In the genomic region with DNA sequence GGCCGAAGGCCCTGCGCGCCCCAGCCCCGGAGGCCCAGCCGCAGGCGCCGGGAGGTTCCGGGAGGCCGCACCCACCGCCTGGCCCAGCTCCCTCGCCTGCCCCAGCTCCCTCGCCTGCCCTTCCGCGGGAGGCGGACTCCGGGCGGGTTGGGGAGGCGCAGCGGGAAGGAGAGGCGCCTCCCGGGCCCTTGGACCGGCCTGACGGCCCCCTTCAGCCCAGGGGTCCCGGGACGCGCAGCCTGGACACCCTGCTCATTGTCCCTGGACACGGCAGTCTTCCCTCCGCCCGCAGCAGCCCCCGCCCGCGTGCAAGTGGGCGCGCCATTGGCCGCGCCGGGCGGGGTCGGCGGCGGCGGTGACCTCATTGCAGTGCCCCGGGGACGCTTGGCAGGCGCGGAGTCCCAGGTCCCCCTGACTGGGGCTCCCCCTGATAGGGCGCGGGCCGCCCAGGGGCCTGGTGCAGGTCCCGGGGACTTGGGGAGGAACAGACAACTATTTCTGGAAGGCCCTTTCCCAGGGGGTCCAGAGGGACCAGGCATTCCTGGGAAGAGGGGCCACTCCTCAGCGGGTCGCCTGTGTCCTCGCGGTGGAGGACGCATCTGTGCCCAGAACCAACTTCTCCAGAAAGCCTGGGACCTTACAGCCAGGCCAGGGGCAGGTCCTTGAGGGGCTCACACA, we compare ENCODE assay signal across 1 cellular context.
TF ChIP-seq lines count a peak whose summit lies in the region.

No MANE protein-coding gene starts in this region.

TF ChIP-seq in K562, 482 proteins besides CTCF, POLR2A, EP300 and RAD21 (continues in another document):
- peak in 2 of 3 experiments; percentile 81 to 90 for TF ChIP-seq YY1 (IDR thresholded peaks at IDR 0.05; ENCODE audit: borderline replicate concordance in 1 of 3, control insufficient read depth in 1 of 3, extremely low read depth in 1 of 3, insufficient read depth in 3 of 3, insufficient read length in 1 of 3, insufficient replicate concordance in 2 of 3, low read depth in 1 of 3, low read length in 2 of 3)
- TF ChIP-seq, protein P1, sequence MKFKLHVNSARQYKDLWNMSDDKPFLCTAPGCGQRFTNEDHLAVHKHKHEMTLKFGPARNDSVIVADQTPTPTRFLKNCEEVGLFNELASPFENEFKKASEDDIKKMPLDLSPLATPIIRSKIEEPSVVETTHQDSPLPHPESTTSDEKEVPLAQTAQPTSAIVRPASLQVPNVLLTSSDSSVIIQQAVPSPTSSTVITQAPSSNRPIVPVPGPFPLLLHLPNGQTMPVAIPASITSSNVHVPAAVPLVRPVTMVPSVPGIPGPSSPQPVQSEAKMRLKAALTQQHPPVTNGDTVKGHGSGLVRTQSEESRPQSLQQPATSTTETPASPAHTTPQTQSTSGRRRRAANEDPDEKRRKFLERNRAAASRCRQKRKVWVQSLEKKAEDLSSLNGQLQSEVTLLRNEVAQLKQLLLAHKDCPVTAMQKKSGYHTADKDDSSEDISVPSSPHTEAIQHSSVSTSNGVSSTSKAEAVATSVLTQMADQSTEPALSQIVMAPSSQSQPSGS (CRISPR knock-in tag; IDR thresholded peaks at IDR 0.05), result peak; percentile 76
- TF ChIP-seq CXXC5 (CRISPR knock-in tag; IDR thresholded peaks at IDR 0.05), result peak; percentile 60
- peak in 1 of 2 experiments; percentile 60; a peak in 1 of 4 replicates for TF ChIP-seq HDAC1 (IDR thresholded peaks at IDR 0.05)
- peak; percentile 14 for TF ChIP-seq CCNT2 (IDR thresholded peaks at IDR 0.05; ENCODE audit: borderline replicate concordance, extremely low read depth, insufficient read length, low read depth, low read length)
- peak; percentile 71 for TF ChIP-seq SMAD4 (CRISPR knock-in tag; conservative IDR thresholded peaks at IDR 0.05)
- TF ChIP-seq, protein P2, sequence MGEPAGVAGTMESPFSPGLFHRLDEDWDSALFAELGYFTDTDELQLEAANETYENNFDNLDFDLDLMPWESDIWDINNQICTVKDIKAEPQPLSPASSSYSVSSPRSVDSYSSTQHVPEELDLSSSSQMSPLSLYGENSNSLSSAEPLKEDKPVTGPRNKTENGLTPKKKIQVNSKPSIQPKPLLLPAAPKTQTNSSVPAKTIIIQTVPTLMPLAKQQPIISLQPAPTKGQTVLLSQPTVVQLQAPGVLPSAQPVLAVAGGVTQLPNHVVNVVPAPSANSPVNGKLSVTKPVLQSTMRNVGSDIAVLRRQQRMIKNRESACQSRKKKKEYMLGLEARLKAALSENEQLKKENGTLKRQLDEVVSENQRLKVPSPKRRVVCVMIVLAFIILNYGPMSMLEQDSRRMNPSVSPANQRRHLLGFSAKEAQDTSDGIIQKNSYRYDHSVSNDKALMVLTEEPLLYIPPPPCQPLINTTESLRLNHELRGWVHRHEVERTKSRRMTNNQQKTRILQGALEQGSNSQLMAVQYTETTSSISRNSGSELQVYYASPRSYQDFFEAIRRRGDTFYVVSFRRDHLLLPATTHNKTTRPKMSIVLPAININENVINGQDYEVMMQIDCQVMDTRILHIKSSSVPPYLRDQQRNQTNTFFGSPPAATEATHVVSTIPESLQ (CRISPR knock-in tag; IDR thresholded peaks at IDR 0.05), result no peak
- TF ChIP-seq PTBP1 (IDR thresholded peaks at IDR 0.05; ENCODE audit: low read depth, low read length), result no peak
- TF ChIP-seq, protein P3, sequence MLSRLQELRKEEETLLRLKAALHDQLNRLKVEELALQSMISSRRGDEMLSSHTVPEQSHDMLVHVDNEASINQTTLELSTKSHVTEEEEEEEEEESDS (CRISPR knock-in tag; IDR thresholded peaks at IDR 0.05), result no peak
- TF ChIP-seq MTA3 (IDR thresholded peaks at IDR 0.05; ENCODE audit: borderline replicate concordance), result 0 out of 2 replicates have a peak, but pooled peaks have one; percentile 15
- TF ChIP-seq, protein P4, sequence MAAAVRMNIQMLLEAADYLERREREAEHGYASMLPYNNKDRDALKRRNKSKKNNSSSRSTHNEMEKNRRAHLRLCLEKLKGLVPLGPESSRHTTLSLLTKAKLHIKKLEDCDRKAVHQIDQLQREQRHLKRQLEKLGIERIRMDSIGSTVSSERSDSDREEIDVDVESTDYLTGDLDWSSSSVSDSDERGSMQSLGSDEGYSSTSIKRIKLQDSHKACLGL (CRISPR knock-in tag; IDR thresholded peaks at IDR 0.05; ENCODE audit: borderline replicate concordance, poor library complexity, severe bottlenecking), result peak; percentile 59
- TF ChIP-seq ZFPM2 (CRISPR knock-in tag; IDR thresholded peaks at IDR 0.05), result no peak
- peak; percentile 65 for TF ChIP-seq HNRNPK (IDR thresholded peaks at IDR 0.05; ENCODE audit: low read depth, low read length, poor library complexity, severe bottlenecking)
- TF ChIP-seq, protein P5, sequence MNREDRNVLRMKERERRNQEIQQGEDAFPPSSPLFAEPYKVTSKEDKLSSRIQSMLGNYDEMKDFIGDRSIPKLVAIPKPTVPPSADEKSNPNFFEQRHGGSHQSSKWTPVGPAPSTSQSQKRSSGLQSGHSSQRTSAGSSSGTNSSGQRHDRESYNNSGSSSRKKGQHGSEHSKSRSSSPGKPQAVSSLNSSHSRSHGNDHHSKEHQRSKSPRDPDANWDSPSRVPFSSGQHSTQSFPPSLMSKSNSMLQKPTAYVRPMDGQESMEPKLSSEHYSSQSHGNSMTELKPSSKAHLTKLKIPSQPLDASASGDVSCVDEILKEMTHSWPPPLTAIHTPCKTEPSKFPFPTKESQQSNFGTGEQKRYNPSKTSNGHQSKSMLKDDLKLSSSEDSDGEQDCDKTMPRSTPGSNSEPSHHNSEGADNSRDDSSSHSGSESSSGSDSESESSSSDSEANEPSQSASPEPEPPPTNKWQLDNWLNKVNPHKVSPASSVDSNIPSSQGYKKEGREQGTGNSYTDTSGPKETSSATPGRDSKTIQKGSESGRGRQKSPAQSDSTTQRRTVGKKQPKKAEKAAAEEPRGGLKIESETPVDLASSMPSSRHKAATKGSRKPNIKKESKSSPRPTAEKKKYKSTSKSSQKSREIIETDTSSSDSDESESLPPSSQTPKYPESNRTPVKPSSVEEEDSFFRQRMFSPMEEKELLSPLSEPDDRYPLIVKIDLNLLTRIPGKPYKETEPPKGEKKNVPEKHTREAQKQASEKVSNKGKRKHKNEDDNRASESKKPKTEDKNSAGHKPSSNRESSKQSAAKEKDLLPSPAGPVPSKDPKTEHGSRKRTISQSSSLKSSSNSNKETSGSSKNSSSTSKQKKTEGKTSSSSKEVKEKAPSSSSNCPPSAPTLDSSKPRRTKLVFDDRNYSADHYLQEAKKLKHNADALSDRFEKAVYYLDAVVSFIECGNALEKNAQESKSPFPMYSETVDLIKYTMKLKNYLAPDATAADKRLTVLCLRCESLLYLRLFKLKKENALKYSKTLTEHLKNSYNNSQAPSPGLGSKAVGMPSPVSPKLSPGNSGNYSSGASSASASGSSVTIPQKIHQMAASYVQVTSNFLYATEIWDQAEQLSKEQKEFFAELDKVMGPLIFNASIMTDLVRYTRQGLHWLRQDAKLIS (CRISPR knock-in tag; IDR thresholded peaks at IDR 0.05), result peak; percentile 17; the same call in 1 of the 2 replicates
- peak; percentile 73 for TF ChIP-seq JUND (IDR thresholded peaks at IDR 0.05; ENCODE audit: borderline replicate concordance, low read depth, low read length)
- TF ChIP-seq JUND (tag; IDR thresholded peaks at IDR 0.05; ENCODE audit: borderline replicate concordance, low read depth, low read length), result no peak
- 0 out of 4 replicates have a peak, but pooled peaks of 1 of the 2 experiments have one; percentile 30 for TF ChIP-seq TEAD1 (CRISPR knock-in tag; IDR thresholded peaks at IDR 0.05)
- TF ChIP-seq CREB1 (IDR thresholded peaks at IDR 0.05), result peak; percentile 42
- TF ChIP-seq CREB1 (CRISPR knock-in tag; IDR thresholded peaks at IDR 0.05), result no peak; the same call in 1 of the 2 replicates
- TF ChIP-seq, protein P6, sequence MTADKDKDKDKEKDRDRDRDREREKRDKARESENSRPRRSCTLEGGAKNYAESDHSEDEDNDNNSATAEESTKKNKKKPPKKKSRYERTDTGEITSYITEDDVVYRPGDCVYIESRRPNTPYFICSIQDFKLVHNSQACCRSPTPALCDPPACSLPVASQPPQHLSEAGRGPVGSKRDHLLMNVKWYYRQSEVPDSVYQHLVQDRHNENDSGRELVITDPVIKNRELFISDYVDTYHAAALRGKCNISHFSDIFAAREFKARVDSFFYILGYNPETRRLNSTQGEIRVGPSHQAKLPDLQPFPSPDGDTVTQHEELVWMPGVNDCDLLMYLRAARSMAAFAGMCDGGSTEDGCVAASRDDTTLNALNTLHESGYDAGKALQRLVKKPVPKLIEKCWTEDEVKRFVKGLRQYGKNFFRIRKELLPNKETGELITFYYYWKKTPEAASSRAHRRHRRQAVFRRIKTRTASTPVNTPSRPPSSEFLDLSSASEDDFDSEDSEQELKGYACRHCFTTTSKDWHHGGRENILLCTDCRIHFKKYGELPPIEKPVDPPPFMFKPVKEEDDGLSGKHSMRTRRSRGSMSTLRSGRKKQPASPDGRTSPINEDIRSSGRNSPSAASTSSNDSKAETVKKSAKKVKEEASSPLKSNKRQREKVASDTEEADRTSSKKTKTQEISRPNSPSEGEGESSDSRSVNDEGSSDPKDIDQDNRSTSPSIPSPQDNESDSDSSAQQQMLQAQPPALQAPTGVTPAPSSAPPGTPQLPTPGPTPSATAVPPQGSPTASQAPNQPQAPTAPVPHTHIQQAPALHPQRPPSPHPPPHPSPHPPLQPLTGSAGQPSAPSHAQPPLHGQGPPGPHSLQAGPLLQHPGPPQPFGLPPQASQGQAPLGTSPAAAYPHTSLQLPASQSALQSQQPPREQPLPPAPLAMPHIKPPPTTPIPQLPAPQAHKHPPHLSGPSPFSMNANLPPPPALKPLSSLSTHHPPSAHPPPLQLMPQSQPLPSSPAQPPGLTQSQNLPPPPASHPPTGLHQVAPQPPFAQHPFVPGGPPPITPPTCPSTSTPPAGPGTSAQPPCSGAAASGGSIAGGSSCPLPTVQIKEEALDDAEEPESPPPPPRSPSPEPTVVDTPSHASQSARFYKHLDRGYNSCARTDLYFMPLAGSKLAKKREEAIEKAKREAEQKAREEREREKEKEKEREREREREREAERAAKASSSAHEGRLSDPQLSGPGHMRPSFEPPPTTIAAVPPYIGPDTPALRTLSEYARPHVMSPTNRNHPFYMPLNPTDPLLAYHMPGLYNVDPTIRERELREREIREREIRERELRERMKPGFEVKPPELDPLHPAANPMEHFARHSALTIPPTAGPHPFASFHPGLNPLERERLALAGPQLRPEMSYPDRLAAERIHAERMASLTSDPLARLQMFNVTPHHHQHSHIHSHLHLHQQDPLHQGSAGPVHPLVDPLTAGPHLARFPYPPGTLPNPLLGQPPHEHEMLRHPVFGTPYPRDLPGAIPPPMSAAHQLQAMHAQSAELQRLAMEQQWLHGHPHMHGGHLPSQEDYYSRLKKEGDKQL (CRISPR knock-in tag; IDR thresholded peaks at IDR 0.05; ENCODE audit: borderline replicate concordance), result no peak
- TF ChIP-seq, protein P7, sequence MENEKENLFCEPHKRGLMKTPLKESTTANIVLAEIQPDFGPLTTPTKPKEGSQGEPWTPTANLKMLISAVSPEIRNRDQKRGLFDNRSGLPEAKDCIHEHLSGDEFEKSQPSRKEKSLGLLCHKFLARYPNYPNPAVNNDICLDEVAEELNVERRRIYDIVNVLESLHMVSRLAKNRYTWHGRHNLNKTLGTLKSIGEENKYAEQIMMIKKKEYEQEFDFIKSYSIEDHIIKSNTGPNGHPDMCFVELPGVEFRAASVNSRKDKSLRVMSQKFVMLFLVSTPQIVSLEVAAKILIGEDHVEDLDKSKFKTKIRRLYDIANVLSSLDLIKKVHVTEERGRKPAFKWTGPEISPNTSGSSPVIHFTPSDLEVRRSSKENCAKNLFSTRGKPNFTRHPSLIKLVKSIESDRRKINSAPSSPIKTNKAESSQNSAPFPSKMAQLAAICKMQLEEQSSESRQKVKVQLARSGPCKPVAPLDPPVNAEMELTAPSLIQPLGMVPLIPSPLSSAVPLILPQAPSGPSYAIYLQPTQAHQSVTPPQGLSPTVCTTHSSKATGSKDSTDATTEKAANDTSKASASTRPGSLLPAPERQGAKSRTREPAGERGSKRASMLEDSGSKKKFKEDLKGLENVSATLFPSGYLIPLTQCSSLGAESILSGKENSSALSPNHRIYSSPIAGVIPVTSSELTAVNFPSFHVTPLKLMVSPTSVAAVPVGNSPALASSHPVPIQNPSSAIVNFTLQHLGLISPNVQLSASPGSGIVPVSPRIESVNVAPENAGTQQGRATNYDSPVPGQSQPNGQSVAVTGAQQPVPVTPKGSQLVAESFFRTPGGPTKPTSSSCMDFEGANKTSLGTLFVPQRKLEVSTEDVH (IDR thresholded peaks at IDR 0.05; ENCODE audit: low read depth, partially characterized antibody), result peak; percentile 73
- peak; percentile 73 for TF ChIP-seq ZFX (CRISPR knock-in tag; IDR thresholded peaks at IDR 0.05)
- no peak for TF ChIP-seq ZNF354B (CRISPR knock-in tag; IDR thresholded peaks at IDR 0.05)
- peak; percentile 66; the same call in 1 of the 2 replicates for TF ChIP-seq ZBTB7A (IDR thresholded peaks at IDR 0.05; ENCODE audit: borderline replicate concordance, control insufficient read depth, low read depth, low read length)
- TF ChIP-seq, protein P8, sequence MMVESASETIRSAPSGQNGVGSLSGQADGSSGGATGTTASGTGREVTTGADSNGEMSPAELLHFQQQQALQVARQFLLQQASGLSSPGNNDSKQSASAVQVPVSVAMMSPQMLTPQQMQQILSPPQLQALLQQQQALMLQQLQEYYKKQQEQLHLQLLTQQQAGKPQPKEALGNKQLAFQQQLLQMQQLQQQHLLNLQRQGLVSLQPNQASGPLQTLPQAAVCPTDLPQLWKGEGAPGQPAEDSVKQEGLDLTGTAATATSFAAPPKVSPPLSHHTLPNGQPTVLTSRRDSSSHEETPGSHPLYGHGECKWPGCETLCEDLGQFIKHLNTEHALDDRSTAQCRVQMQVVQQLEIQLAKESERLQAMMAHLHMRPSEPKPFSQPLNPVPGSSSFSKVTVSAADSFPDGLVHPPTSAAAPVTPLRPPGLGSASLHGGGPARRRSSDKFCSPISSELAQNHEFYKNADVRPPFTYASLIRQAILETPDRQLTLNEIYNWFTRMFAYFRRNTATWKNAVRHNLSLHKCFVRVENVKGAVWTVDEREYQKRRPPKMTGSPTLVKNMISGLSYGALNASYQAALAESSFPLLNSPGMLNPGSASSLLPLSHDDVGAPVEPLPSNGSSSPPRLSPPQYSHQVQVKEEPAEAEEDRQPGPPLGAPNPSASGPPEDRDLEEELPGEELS (CRISPR knock-in tag; IDR thresholded peaks at IDR 0.05; ENCODE audit: borderline replicate concordance), result peak; percentile 25; the same call in 1 of the 2 replicates
- TF ChIP-seq ZFP36 (IDR thresholded peaks at IDR 0.05; ENCODE audit: low read depth, low read length, partially characterized antibody), result no peak
- TF ChIP-seq POLR2G (IDR thresholded peaks at IDR 0.05; ENCODE audit: low read depth, low read length), result peak; percentile 83
- TF ChIP-seq MAZ (CRISPR knock-in tag; conservative IDR thresholded peaks at IDR 0.05 in 1 of 2, IDR thresholded peaks at IDR 0.05 in 1 of 2), result peak; percentile 69 to 73; a peak in 3 of 4 replicates
- 0 out of 2 replicates have a peak, but pooled peaks have one; percentile 9 for TF ChIP-seq NFIC (IDR thresholded peaks at IDR 0.05)
- TF ChIP-seq ZBTB1 (CRISPR knock-in tag; IDR thresholded peaks at IDR 0.05; ENCODE audit: borderline replicate concordance, low read depth), result no peak
- peak; percentile 36 to 58; a peak in 2 of 4 replicates for TF ChIP-seq SIN3A (IDR thresholded peaks at IDR 0.05; ENCODE audit: borderline replicate concordance in 2 of 2, control insufficient read depth in 1 of 2, low read depth in 2 of 2, low read length in 2 of 2)
- TF ChIP-seq BACH1 (tag; IDR thresholded peaks at IDR 0.05), result no peak
- peak; percentile 27 for TF ChIP-seq TBP (optimal IDR thresholded peaks at IDR 0.05; ENCODE audit: low read depth, low read length)
